ENCODE assay signal across 1 cellular context in the genomic region with DNA sequence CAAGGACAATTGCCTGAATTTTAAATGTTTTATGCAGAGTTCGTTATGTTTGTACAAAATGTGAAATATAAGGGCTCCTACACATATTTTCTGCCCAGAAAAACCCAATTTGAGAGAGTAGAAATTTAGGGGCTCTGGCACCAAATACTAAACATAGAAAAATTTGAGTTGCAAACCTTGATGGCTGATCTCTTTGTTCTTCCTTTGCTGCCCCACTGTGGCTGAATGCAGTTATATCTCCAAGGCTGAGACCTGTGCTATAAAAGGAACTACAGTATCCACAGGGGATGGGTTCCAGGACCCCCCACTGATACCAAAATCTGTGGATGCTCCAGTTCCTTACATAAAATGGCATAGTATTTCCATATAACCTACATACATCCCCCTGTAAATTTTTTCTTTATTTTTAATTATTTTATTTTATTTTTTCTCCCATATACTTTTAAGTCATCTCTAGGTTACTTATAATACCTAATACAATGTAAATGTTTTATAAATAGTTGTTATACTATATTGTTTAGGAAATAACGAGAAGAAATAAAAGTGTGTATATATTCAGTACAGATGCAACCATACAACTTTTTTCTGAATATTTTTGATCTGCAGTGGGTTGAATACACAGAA.
TF ChIP-seq lines count a peak whose summit lies in the region.

No MANE protein-coding gene starts in this region.

TF ChIP-seq in K562, 482 proteins besides CTCF, POLR2A, EP300 and RAD21:
- no peak for TF ChIP-seq BDP1 (IDR thresholded peaks at IDR 0.05; ENCODE audit: insufficient read depth, insufficient read length)
- TF ChIP-seq SMC3 (conservative IDR thresholded peaks at IDR 0.05; ENCODE audit: insufficient read depth, low read depth, low read length), result peak; percentile 48; the same call in 1 of the 2 replicates
- no peak for TF ChIP-seq ZBTB7A (IDR thresholded peaks at IDR 0.05; ENCODE audit: borderline replicate concordance, control insufficient read depth, low read depth, low read length)
